9 cellular contexts compared by ENCODE assay signal in the genomic region with DNA sequence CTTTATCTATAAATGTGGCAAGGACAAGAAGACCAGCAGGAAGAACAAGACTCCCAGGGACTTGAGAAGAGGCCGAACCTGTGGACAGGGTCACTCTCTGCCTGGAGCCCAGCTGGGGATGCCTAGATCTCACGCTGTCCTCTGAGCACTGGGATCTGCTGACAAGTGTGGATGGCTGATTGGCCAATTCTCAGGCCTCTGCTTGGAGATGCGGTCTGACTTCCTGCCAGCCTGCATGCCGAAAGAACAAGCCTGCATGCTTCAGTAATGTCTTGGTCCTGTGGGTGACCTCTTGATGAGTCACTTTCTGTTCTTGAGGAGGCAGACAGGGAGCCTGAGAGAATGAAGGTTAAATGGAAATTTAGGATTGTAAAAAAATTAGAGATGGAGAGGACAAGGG.
DNase-seq lines count a peak whose midpoint lies in the region; ATAC-seq and TF ChIP-seq lines count a peak whose summit lies in the region.
"Had no signal": no experiment of that assay in that cellular context is flagged by ENCODE, and none has a peak within 500 bp of the region (broad histone marks: within the 10 kb centered on the region; RNA-seq: fewer than 3 reads in every experiment).

No MANE protein-coding gene starts in this region.

- no peak for TF ChIP-seq POLR2A in gastrocnemius medialis (IDR thresholded peaks at IDR 0.05)

- no peak overlapping the region for H3K4me3 Mint-ChIP-seq in osteocyte (ENCODE audit: unreplicated experiment)

- no peaks in the 10 kb centered on the region for H3K4me1 ChIP-seq in gastrocnemius medialis

- no peaks in the 10 kb centered on the region for H3K36me3 ChIP-seq in gastrocnemius medialis
- no peaks in the 10 kb centered on the region for H3K36me3 ChIP-seq in H7 (replicated peaks; ENCODE audit: control insufficient read depth, insufficient read depth, low read length)

- no peak overlapping the region for H3K27ac ChIP-seq in gastrocnemius medialis
- H3K27ac ChIP-seq: skin epidermis had no signal

- H3K27ac Mint-ChIP-seq in osteocyte (ENCODE audit: unreplicated experiment): no peak overlapping the region

- H3K9me3 ChIP-seq in gastrocnemius medialis: no peaks in the 10 kb centered on the region

- TF ChIP-seq CTCF in gastrocnemius medialis (IDR thresholded peaks at IDR 0.05 in 4 of 5, conservative IDR thresholded peaks at IDR 0.05 in 1 of 5) (no peak), osteocyte (IDR thresholded peaks at IDR 0.05) (no peak)

- no peaks in the 10 kb centered on the region for H3K27me3 ChIP-seq in gastrocnemius medialis
- no peaks in the 10 kb centered on the region for H3K27me3 ChIP-seq in H7 (ENCODE audit: control insufficient read depth, insufficient read depth, low read length)

- DNase-seq in HT1080 (ENCODE audit: low read depth): peak; percentile 96
- DNase-seq in dedifferentiated amniotic fluid mesenchymal stem cell (ENCODE audit: extremely low spot score): peak; percentile 77
- DNase-seq in gastrocnemius medialis: peak; percentile 42 to 52
- no peak for DNase-seq in HEK293T (ENCODE audit: extremely low spot score)
- no peak for DNase-seq in H7
- no peak for DNase-seq in osteocyte (ENCODE audit: extremely low spot score, unreplicated experiment)
- no peak for DNase-seq in GM19238 (ENCODE audit: insufficient read length, low spot score)

- H3K4me3 ChIP-seq in gastrocnemius medialis: no peak overlapping the region
- no peak overlapping the region for H3K4me3 ChIP-seq in H7 (ENCODE audit: insufficient read depth, low read depth, low read length)
- H3K4me3 ChIP-seq: skin epidermis had no signal

- POLR2A ChIA-PET in HEK293T (lab: Yijun Ruan, JAX): interaction anchor here (1.0 kb wide), 1 partner anchor 8 kb away, joined by 3 read pairs; no protein-coding TSS in a partner anchor

- intact Hi-C loops in gastrocnemius medialis (cut with DNase I; ENCODE audit: low total_unique reads): no loop called here

- no peaks in the 10 kb centered on the region for H3K9me3 Mint-ChIP-seq in osteocyte (ENCODE audit: unreplicated experiment)

- in situ Hi-C loops in gastrocnemius medialis (cut with MboI; ENCODE audit: low sequenced_read_pairs in 4 of 4): no loop called here

- ATAC-seq in GM19351 (IDR thresholded peaks at IDR 0.05; ENCODE audit: unreplicated experiment) (peak; percentile 75), gastrocnemius medialis (peak; percentile 61 to 76)

- H3K4me1 Mint-ChIP-seq in osteocyte (ENCODE audit: unreplicated experiment): peaks cover 9% of the 10 kb centered on the region

- CTCF ChIA-PET in HEK293T (lab: Yijun Ruan, JAX): no interaction called here

- H3K27me3 Mint-ChIP-seq in osteocyte (ENCODE audit: unreplicated experiment): no peaks in the 10 kb centered on the region

- H3K36me3 Mint-ChIP-seq in osteocyte (ENCODE audit: unreplicated experiment): no peaks in the 10 kb centered on the region

TF ChIP-seq in HEK293T, 16 proteins besides CTCF, POLR2A, EP300 and RAD21:
- TF ChIP-seq LEF1 (IDR thresholded peaks at IDR 0.05; ENCODE audit: borderline replicate concordance) (no peak), FOXM1 (IDR thresholded peaks at IDR 0.05; ENCODE audit: borderline replicate concordance) (no peak)

Comparison
In these comparisons a context has a peak if more than half of its experiments do, and no peak if none do; other contexts are left out.
1. DNase-seq: peak in HT1080 (single experiment), dedifferentiated amniotic fluid mesenchymal stem cell (single experiment) and gastrocnemius medialis (2 of 2); none in HEK293T (single experiment), H7 (single experiment), osteocyte (single experiment) and GM19238 (single experiment).